ENCODE assay signal across 34 cellular contexts in genomic region chr4:85268146-85268545, GRCh38.
"Had no signal": no experiment of that assay in that cellular context is flagged by ENCODE, and none has a peak within 500 bp of the region (broad histone marks: within the 10 kb centered on the region; RNA-seq: fewer than 3 reads in every experiment).

No MANE protein-coding gene starts in this region.

- DNase-seq: activated B cell treated with CpG ODN at 0.5 μM for 24 hours; activated CD4-positive, alpha-beta memory T cell treated with anti-CD3 and anti-CD28 coated beads for 36 hours; activated CD4-positive, alpha-beta T cell treated with anti-CD3 and anti-CD28 coated beads for 4 hours; activated CD4-positive, alpha-beta T cell treated with anti-CD3 and anti-CD28 coated beads, Interleukin-2, amount 10 ng/mL, durations not matched to agents 24 days and 14 days; activated CD4-positive, alpha-beta T cell treated with anti-CD3 and anti-CD28 coated beads, Interleukin-2, amount 50 U/mL, for 1 hour; activated CD4-positive, alpha-beta T cell treated with anti-CD3 and anti-CD28 coated beads, Interleukin-2, amount 50 U/mL, for 4 hours; activated CD4-positive, CD25-positive, alpha-beta regulatory T cell treated with anti-CD3 and anti-CD28 coated beads, Interleukin-2, amount 50 U/mL, for 72 hours; activated CD8-positive, alpha-beta memory T cell treated with anti-CD3 and anti-CD28 coated beads, Interleukin-2, amount 50 U/mL, for 4 hours; activated CD8-positive, alpha-beta T cell treated with anti-CD3 and anti-CD28 coated beads for 36 hours; activated effector memory CD4-positive, alpha-beta T cell treated with anti-CD3 and anti-CD28 coated beads, Interleukin-2, amount 50 U/mL, for 16 hours; activated gamma-delta T cell treated with Interleukin-2 at 50 U/mL for 16 hours; activated naive CD4-positive, alpha-beta T cell; activated naive CD4-positive, alpha-beta T cell treated with anti-CD3 and anti-CD28 coated beads for 36 hours; activated naive CD4-positive, alpha-beta T cell treated with anti-CD3 and anti-CD28 coated beads, Interleukin-2, amount 50 U/mL, for 16 hours; activated naive CD8-positive, alpha-beta T cell treated with anti-CD3 and anti-CD28 coated beads for 36 hours; activated T-cell treated with anti-CD3 and anti-CD28 coated beads for 4 hours; activated T-cell treated with anti-CD3 and anti-CD28 coated beads, Interleukin-2, amount 50 U/mL, for 1 hour; activated T-cell treated with anti-CD3 and anti-CD28 coated beads, Interleukin-2, amount 50 U/mL, for 4 hours; activated T-cell treated with anti-CD3 and anti-CD28 coated beads, Interleukin-2, amount 50 U/mL, for 72 hours; adrenal gland; amniotic stem cell; aorta; body of pancreas; brain microvascular endothelial cell; central memory CD4-positive, alpha-beta T cell; T-helper 1 cell; T-helper 2 cell; T-helper 9 cell had no signal

- FAIRE-seq: astrocyte, TTC549 had no signal

- H3K4me1 ChIP-seq: adrenal gland, body of pancreas, breast epithelium had no signal

- H3K27me3 ChIP-seq: adrenal gland, body of pancreas, brain microvascular endothelial cell, breast epithelium had no signal

- H3K4me3 ChIP-seq: adrenal gland, body of pancreas, breast epithelium had no signal

- ATAC-seq: activated CD8-positive, alpha-beta T cell treated with anti-CD3 and anti-CD28 coated beads for 36 hours; activated naive CD4-positive, alpha-beta T cell treated with anti-CD3 and anti-CD28 coated beads, Interleukin-2, amount 50 U/mL, for 72 hours; activated T-cell treated with anti-CD3 and anti-CD28 coated beads, Interleukin-2, amount 50 U/mL, for 4 hours; activated T-cell treated with anti-CD3 and anti-CD28 coated beads, Interleukin-2, amount 50 U/mL, for 72 hours; activated T-helper 17 cell treated with anti-CD3 and anti-CD28 coated beads, Interleukin-2, amount 50 U/mL, for 72 hours; body of pancreas had no signal

- H3K9me3 ChIP-seq: adrenal gland had no signal

- H3K36me3 ChIP-seq: adrenal gland, brain microvascular endothelial cell, breast epithelium had no signal

- H3K27ac ChIP-seq: adrenal gland, body of pancreas, brain microvascular endothelial cell, breast epithelium, VCaP had no signal
